Comparison of ENCODE assay signal across 24 cellular contexts in genomic region chr11:35734669-35735068, GRCh38.
DNase-seq lines count a peak whose midpoint lies in the region; FAIRE-seq and TF ChIP-seq lines count a peak whose summit lies in the region.
"Had no signal": no experiment of that assay in that cellular context is flagged by ENCODE, and none has a peak within 500 bp of the region (broad histone marks: within the 10 kb centered on the region; RNA-seq: fewer than 3 reads in every experiment).

No MANE protein-coding gene starts in this region.

- TF ChIP-seq POLR2A in prostate gland (IDR thresholded peaks at IDR 0.05): no peak

- peak overlapping the region; percentile 33 for H3K4me2 ChIP-seq in hepatocyte
- H3K4me2 ChIP-seq: SK-N-SH had no signal

- peak; percentile 51 for FAIRE-seq in RCC 7860 (lab: Jason Lieb, UNC)
- FAIRE-seq in small intestine (lab: Jason Lieb, UNC): no peak
- FAIRE-seq: D721Med had no signal

- H3K79me2 ChIP-seq in hepatocyte: peaks cover 4% of the 10 kb centered on the region

- TF ChIP-seq CTCF in hepatocyte (IDR thresholded peaks at IDR 0.05; ENCODE audit: poor library complexity) (no peak), liver (IDR thresholded peaks at IDR 0.05; ENCODE audit: low read depth, low read length, missing input control) (no peak), prostate gland (IDR thresholded peaks at IDR 0.05) (no peak)

- H3K36me3 ChIP-seq in hepatocyte (replicated peaks; ENCODE audit: insufficient read depth, low read depth) (no peaks in the 10 kb centered on the region), liver (ENCODE audit: control insufficient read depth in 4 of 4, insufficient read depth in 3 of 4, low read depth in 1 of 4, low read length in 3 of 4) (peaks cover 0 to 7% (median 2%) of the 10 kb centered on the region in 4 donors), small intestine (ENCODE audit: control insufficient read depth in 2 of 2, insufficient read depth in 2 of 2, low read length in 2 of 2) (peaks cover 0 to 4% of the 10 kb centered on the region in 2 donors), prostate gland (no peaks in the 10 kb centered on the region)

- no peak overlapping the region for H3K9ac ChIP-seq in liver (ENCODE audit: low read depth in 1 of 2, low read length in 2 of 2)
- H3K9ac ChIP-seq: SK-N-SH had no signal

- H3K4me1 ChIP-seq in hepatocyte (ENCODE audit: insufficient read depth): peaks cover 3% of the 10 kb centered on the region
- peaks cover 5 to 28% (median 24%) of the 10 kb centered on the region in 4 donors for H3K4me1 ChIP-seq in liver (ENCODE audit: control insufficient read depth in 4 of 4, insufficient read depth in 4 of 4, low read length in 3 of 4)
- peaks cover 0 to 2% of the 10 kb centered on the region in 2 donors for H3K4me1 ChIP-seq in small intestine (ENCODE audit: control insufficient read depth in 2 of 2, insufficient read depth in 1 of 2, low read depth in 1 of 2, low read length in 1 of 2)
- no peaks in the 10 kb centered on the region for H3K4me1 ChIP-seq in prostate gland (replicated peaks)

- H3K27me3 ChIP-seq in hepatocyte (no peaks in the 10 kb centered on the region), liver (ENCODE audit: control insufficient read depth in 4 of 4, insufficient read depth in 4 of 4, low read length in 3 of 4) (no peaks in the 10 kb centered on the region), small intestine (ENCODE audit: control insufficient read depth in 2 of 2, insufficient read depth in 2 of 2, low read length in 2 of 2) (no peaks in the 10 kb centered on the region), prostate gland (replicated peaks; ENCODE audit: insufficient read depth) (no peaks in the 10 kb centered on the region)

- no peak overlapping the region for H2AFZ ChIP-seq in hepatocyte

- H3K9me3 ChIP-seq in hepatocyte (ENCODE audit: low read depth) (peaks cover 3% of the 10 kb centered on the region), liver (ENCODE audit: control insufficient read depth in 4 of 4, low read length in 3 of 4) (peaks cover 0 to 5% (median under 1%) of the 10 kb centered on the region in 4 donors), small intestine (ENCODE audit: control insufficient read depth, low read depth) (no peaks in the 10 kb centered on the region), prostate gland (no peaks in the 10 kb centered on the region)

- H3K27ac ChIP-seq in hepatocyte (peak overlapping the region; percentile 45), liver (ENCODE audit: low read depth in 1 of 2, low read length in 2 of 2) (no peak overlapping the region), small intestine (ENCODE audit: low read depth in 1 of 2, low read length in 1 of 2) (no peak overlapping the region), prostate gland (no peak overlapping the region)

- intact Hi-C loops in prostate gland (cut with DNase I): no loop called here

- H3K4me3 ChIP-seq in hepatocyte (no peak overlapping the region), liver (ENCODE audit: low read depth in 1 of 3, low read length in 3 of 3) (no peak overlapping the region), small intestine (ENCODE audit: low read depth in 1 of 2, low read length in 2 of 2) (no peak overlapping the region), prostate gland (no peak overlapping the region)

- H3K9me2 ChIP-seq in hepatocyte (replicated peaks; ENCODE audit: insufficient read depth): no peaks in the 10 kb centered on the region
- H3K9me2 ChIP-seq: SK-N-SH had no signal

- no peaks in the 10 kb centered on the region for H4K20me1 ChIP-seq in hepatocyte (ENCODE audit: insufficient read depth, poor library complexity, severe bottlenecking)

- DNase-seq in RCC 7860 (ENCODE audit: low spot score): no peak
- DNase-seq in hepatocyte (ENCODE audit: low spot score): no peak
- DNase-seq in small intestine: peak; percentile 62
- DNase-seq in NCI-H2196 treated with DMSO at 0.1 percent for 48 hours (lab: John Stamatoyannopoulos, UW; ENCODE audit: unreplicated experiment): no peak
- DNase-seq in pons (ENCODE audit: low spot score): no peak
- DNase-seq in prostate gland (ENCODE audit: low spot score): no peak
- no peak for DNase-seq in GF-D8 (lab: John Stamatoyannopoulos, UW)
- DNase-seq: AML-193; C1 segment of cervical spinal cord; CD8-positive, alpha-beta memory T cell; GDM1; H9; HFFc6; KBM-7; MM.1S; NCI-H1092; NCI-H1436 treated with DMSO at 0.1 percent for 48 hours; NCI-H1930; NCI-H226; NCI-H510A treated with DMSO at 0.1 percent for 48 hours; SIG-M5; SK-N-SH had no signal

- peak in 1 of 2 donors; percentile 38 for TF ChIP-seq RAD21 in liver (IDR thresholded peaks at IDR 0.05)

- WGBS in hepatocyte (ENCODE audit: low lambda C conversion rate, missing lambda C conversion rate): 67% methylated on average over 1 of the region's 1 CpG
- WGBS in liver: 43% methylated on average over 1 of the region's 1 CpG
- WGBS in small intestine, 3 donors: 22 to 58% (median 39%) methylated on average over 1 of the region's 1 CpG
- WGBS in prostate gland: 92% methylated on average over 1 of the region's 1 CpG

TF ChIP-seq in liver, 16 proteins besides CTCF, POLR2A, EP300 and RAD21:
- TF ChIP-seq YY1 (IDR thresholded peaks at IDR 0.05): peak; percentile 23
- no peak for TF ChIP-seq GABPA (IDR thresholded peaks at IDR 0.05 in 1 of 2, conservative IDR thresholded peaks at IDR 0.05 in 1 of 2)
- peak; percentile 22 to 55 for TF ChIP-seq JUND (IDR thresholded peaks at IDR 0.05)
- peak; percentile 71 for TF ChIP-seq SP1 (IDR thresholded peaks at IDR 0.05)
- TF ChIP-seq REST (IDR thresholded peaks at IDR 0.05): no peak
- no peak for TF ChIP-seq NR2F2 (IDR thresholded peaks at IDR 0.05)
- no peak for TF ChIP-seq ATF3 (IDR thresholded peaks at IDR 0.05)
- TF ChIP-seq TAF1 (conservative IDR thresholded peaks at IDR 0.05): no peak
- TF ChIP-seq HNF4G (IDR thresholded peaks at IDR 0.05): peak; percentile 85
- TF ChIP-seq RXRA (IDR thresholded peaks at IDR 0.05): peak; percentile 33 to 81
- no peak for TF ChIP-seq FOXA2 (IDR thresholded peaks at IDR 0.05)
- TF ChIP-seq MAX (IDR thresholded peaks at IDR 0.05): no peak
- no peak for TF ChIP-seq ZBTB33 (IDR thresholded peaks at IDR 0.05)
- TF ChIP-seq FOXA1 (IDR thresholded peaks at IDR 0.05): no peak
- TF ChIP-seq EGR1 (IDR thresholded peaks at IDR 0.05; ENCODE audit: low read depth in 2 of 2): no peak
- peak; percentile 60 to 90 for TF ChIP-seq HNF4A (conservative IDR thresholded peaks at IDR 0.05)
TF ChIP-seq in liver: peak in this region for 6.
